Comparison of ENCODE assay signal across 10 cellular contexts in the genomic region with DNA sequence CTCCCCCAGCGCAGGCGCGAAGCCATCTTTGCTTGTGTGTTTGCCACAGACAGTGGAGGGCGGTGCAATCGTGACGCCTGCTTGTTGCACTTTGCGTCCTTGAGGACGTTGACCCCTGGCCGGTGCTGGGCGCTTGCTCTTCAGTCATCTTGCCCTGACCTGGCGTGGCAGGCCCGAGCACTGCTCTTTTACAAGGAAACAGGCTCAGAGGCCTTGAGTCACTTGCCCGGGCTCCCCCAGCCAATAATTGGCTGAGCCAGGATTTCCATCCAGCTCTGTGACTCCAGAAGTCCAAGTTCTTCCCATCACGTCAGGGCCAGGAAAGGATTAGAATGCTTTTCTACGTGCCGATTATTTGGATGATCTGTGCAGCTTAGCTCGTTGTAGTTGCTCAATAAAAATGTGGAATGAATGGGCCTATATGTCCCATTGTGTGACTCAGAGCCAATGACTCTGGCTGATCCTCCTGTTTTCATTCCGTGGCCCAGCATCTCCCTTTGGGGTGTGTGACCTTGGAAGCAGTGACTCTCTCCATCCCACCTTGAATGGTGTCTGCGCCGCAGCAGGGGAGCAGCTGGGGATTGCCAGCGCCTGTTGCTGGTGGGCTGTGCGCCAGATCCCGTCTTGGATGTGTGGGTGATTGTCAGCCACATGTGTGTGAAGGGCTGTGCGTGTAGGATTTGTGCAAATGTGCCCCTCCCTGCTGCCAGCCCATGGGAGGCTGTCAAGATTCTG.
DNase-seq lines count a peak whose midpoint lies in the region; ATAC-seq, FAIRE-seq and TF ChIP-seq lines count a peak whose summit lies in the region.
"Had no signal": no experiment of that assay in that cellular context is flagged by ENCODE, and none has a peak within 500 bp of the region (broad histone marks: within the 10 kb centered on the region; RNA-seq: fewer than 3 reads in every experiment).

No MANE protein-coding gene starts in this region.

- H3K4me1 Mint-ChIP-seq in WTC11, result peaks cover 26% of the 10 kb centered on the region

- POLR2A ChIA-PET in WTC11 (lab: Charles Lee), result interaction anchor here (0.6 kb wide), 1 partner anchor 565 kb away, joined by 3 read pairs; no protein-coding TSS in a partner anchor

- no peak overlapping the region for H3K4me3 Mint-ChIP-seq in WTC11

- DNase-seq in H54 (ENCODE audit: insufficient read length, low spot score) (peak; percentile 88), WTC11 (ENCODE audit: low spot score) (no peak), left ventricle myocardium superior (peak; percentile 84), small intestine (peak; percentile 71), BE2C (no peak)
- DNase-seq: glutamatergic neuron had no signal

- H3K27me3 Mint-ChIP-seq in WTC11 (ENCODE audit: low read depth), result no peaks in the 10 kb centered on the region

- H3K4me3 ChIP-seq in small intestine (ENCODE audit: low read depth in 1 of 2, low read length in 2 of 2), result no peak overlapping the region
- H3K4me3 ChIP-seq in BE2C (ENCODE audit: low read depth, low read length), result no peak overlapping the region

- FAIRE-seq in H54 (lab: Jason Lieb, UNC) (no peak), small intestine (lab: Jason Lieb, UNC) (no peak)
- FAIRE-seq: TTC549 had no signal

- peak overlapping the region; percentile 44 to 75 for H3K27ac ChIP-seq in small intestine (ENCODE audit: low read depth in 1 of 2, low read length in 1 of 2)

- no peak for ATAC-seq in WTC11
- peak; percentile 51 for ATAC-seq in left ventricle myocardium superior
- no peak for ATAC-seq in HG03354 (IDR thresholded peaks at IDR 0.05; ENCODE audit: poor library complexity, severe bottlenecking, unreplicated experiment)
- no peak for ATAC-seq in HG02763 (IDR thresholded peaks at IDR 0.05; ENCODE audit: unreplicated experiment)
- no peak for ATAC-seq in GM19351 (IDR thresholded peaks at IDR 0.05; ENCODE audit: unreplicated experiment)

- H3K36me3 Mint-ChIP-seq in WTC11, result peaks cover 9% of the 10 kb centered on the region; the same call in 1 of the 2 replicates

- H3K9me3 Mint-ChIP-seq in WTC11, result 0 out of 2 replicates have a peak, but pooled peaks cover 7% of the 10 kb centered on the region

- WGBS in small intestine, 3 donors, result 61 to 72% (median 67%) methylated on average over 24 of the region's 24 CpGs

- H3K9me3 ChIP-seq in small intestine (ENCODE audit: control insufficient read depth, low read depth), result no peaks in the 10 kb centered on the region
- no peaks in the 10 kb centered on the region for H3K9me3 ChIP-seq in BE2C

- intact Hi-C loops in left ventricle myocardium superior (cut with micrococcal nuclease), result no loop called here

- H3K27me3 ChIP-seq in small intestine (ENCODE audit: control insufficient read depth in 2 of 2, insufficient read depth in 2 of 2, low read length in 2 of 2), result no peaks in the 10 kb centered on the region
- H3K27me3 ChIP-seq in BE2C, result no peaks in the 10 kb centered on the region

- TF ChIP-seq CTCF in WTC11 (IDR thresholded peaks at IDR 0.05), result no peak
- no peak for TF ChIP-seq CTCF in BE2C (IDR thresholded peaks at IDR 0.05; ENCODE audit: low read depth, low read length)

- CTCF ChIA-PET in WTC11 (lab: Charles Lee), result interaction anchor here (2.4 kb wide), 1 partner anchor 75 kb away, joined by 8 read pairs; no protein-coding TSS in a partner anchor

- H3K36me3 ChIP-seq in small intestine (ENCODE audit: control insufficient read depth in 2 of 2, insufficient read depth in 2 of 2, low read length in 2 of 2), result no peaks in the 10 kb centered on the region
- no peaks in the 10 kb centered on the region for H3K36me3 ChIP-seq in BE2C

- H3K4me1 ChIP-seq in small intestine (ENCODE audit: control insufficient read depth in 2 of 2, insufficient read depth in 1 of 2, low read depth in 1 of 2, low read length in 1 of 2) (peaks cover 0 to 11% of the 10 kb centered on the region in 2 donors), BE2C (peaks cover 16% of the 10 kb centered on the region)

- no peak for TF ChIP-seq POLR2A in H54 (IDR thresholded peaks at IDR 0.05; ENCODE audit: low read depth, low read length)

- peak overlapping the region; percentile 28 for H3K27ac Mint-ChIP-seq in WTC11

TF ChIP-seq in WTC11, 78 proteins besides CTCF, POLR2A, EP300 and RAD21:
- TF ChIP-seq GTF2I (CRISPR knock-in tag; conservative IDR thresholded peaks at IDR 0.05) (no peak), GABPB1 (CRISPR knock-in tag; IDR thresholded peaks at IDR 0.05) (peak; percentile 78; the same call in 1 of the 2 replicates)

Comparison
In these comparisons a context has a peak if more than half of its experiments do, and no peak if none do; other contexts are left out.
1. DNase-seq: peak in H54 (single experiment), left ventricle myocardium superior (single experiment) and small intestine (single experiment); none in WTC11 (single experiment) and BE2C (single experiment).